ENCODE assay signal across 21 cellular contexts in genomic region chr1:221573727-221574126, GRCh38.
DNase-seq lines count a peak whose midpoint lies in the region; ATAC-seq and TF ChIP-seq lines count a peak whose summit lies in the region.
"Had no signal": no experiment of that assay in that cellular context is flagged by ENCODE, and none has a peak within 500 bp of the region (broad histone marks: within the 10 kb centered on the region; RNA-seq: fewer than 3 reads in every experiment).

No MANE protein-coding gene starts in this region.

- TF ChIP-seq CTCF in thyroid gland (IDR thresholded peaks at IDR 0.05), result no peak
- TF ChIP-seq CTCF in suprapubic skin (IDR thresholded peaks at IDR 0.05), result no peak

- H3K36me3 ChIP-seq in SJCRH30, result no peaks in the 10 kb centered on the region
- H3K36me3 ChIP-seq in thyroid gland, result no peaks in the 10 kb centered on the region
- H3K36me3 ChIP-seq in suprapubic skin, result no peaks in the 10 kb centered on the region

- peak; percentile 31 for DNase-seq in NCI-H82 (lab: John Stamatoyannopoulos, UW)
- DNase-seq in NCI-H82 treated with DMSO at 0.1 percent for 48 hours (lab: John Stamatoyannopoulos, UW; ENCODE audit: unreplicated experiment), result no peak
- peak; percentile 60 to 87 for DNase-seq in SJCRH30
- DNase-seq in right cardiac atrium, result peak; percentile 41 to 77 (median 74)
- peak; percentile 11 to 17 for DNase-seq in thyroid gland
- no peak for DNase-seq in SIG-M5 (lab: John Stamatoyannopoulos, UW)
- DNase-seq in suprapubic skin (ENCODE audit: low spot score in 2 of 2), result no peak
- DNase-seq in AG08396 (ENCODE audit: low spot score), result no peak
- DNase-seq: activated CD4-positive, alpha-beta memory T cell treated with anti-CD3 and anti-CD28 coated beads for 36 hours; activated naive CD4-positive, alpha-beta T cell treated with Interleukin-2 at 50 U/mL for 16 hours; anterior cingulate cortex; effector memory CD8-positive, alpha-beta T cell; islet precursor cell; MM.1S; naive B cell; NCI-H1694; NCI-H510A; stimulated activated naive CD8-positive, alpha-beta T cell treated with anti-CD3 and anti-CD28 coated beads, Interleukin-15, amount 100 ng/mL, for 72 hours; T-helper 2 cell had no signal

- ATAC-seq in right cardiac atrium, result peak; percentile 76 to 78
- ATAC-seq: A549; effector memory CD8-positive, alpha-beta T cell; stimulated activated naive CD8-positive, alpha-beta T cell treated with anti-CD3 and anti-CD28 coated beads, Interleukin-15, amount 100 ng/mL, for 72 hours; WTC11 had no signal

- intact Hi-C loops in right cardiac atrium (cut with DNase I), result no loop called here
- intact Hi-C loops in thyroid gland (cut with DNase I), result no loop called here

- TF ChIP-seq POLR2A in thyroid gland (IDR thresholded peaks at IDR 0.05), result no peak
- no peak for TF ChIP-seq POLR2A in suprapubic skin (IDR thresholded peaks at IDR 0.05)

- H3K4me3 ChIP-seq in SJCRH30 (no peak overlapping the region), right cardiac atrium (ENCODE audit: low read length) (no peak overlapping the region), thyroid gland (replicated peaks in 1 of 3) (no peak overlapping the region), suprapubic skin (no peak overlapping the region)
- H3K4me3 ChIP-seq: A549 had no signal

- H3K9me3 ChIP-seq in SJCRH30 (replicated peaks) (no peaks in the 10 kb centered on the region), right cardiac atrium (ENCODE audit: control insufficient read depth, low read length) (no peaks in the 10 kb centered on the region), thyroid gland (no peaks in the 10 kb centered on the region), suprapubic skin (peaks cover 6% of the 10 kb centered on the region)

- H3K27ac ChIP-seq in SJCRH30 (no peak overlapping the region), right cardiac atrium (ENCODE audit: low read length) (no peak overlapping the region), thyroid gland (no peak overlapping the region), suprapubic skin (no peak overlapping the region)
- H3K27ac ChIP-seq: A549 had no signal

- H3K4me1 ChIP-seq in SJCRH30, result peaks cover 8% of the 10 kb centered on the region; the same call in 1 of the 2 replicates
- no peaks in the 10 kb centered on the region for H3K4me1 ChIP-seq in right cardiac atrium (ENCODE audit: control insufficient read depth, insufficient read depth, low read length)
- H3K4me1 ChIP-seq in thyroid gland, result no peaks in the 10 kb centered on the region
- peaks cover 8% of the 10 kb centered on the region for H3K4me1 ChIP-seq in suprapubic skin
- H3K4me1 ChIP-seq: A549 had no signal

- TF ChIP-seq EP300 in suprapubic skin (IDR thresholded peaks at IDR 0.05), result no peak

- 22% methylated on average over 5 of the region's 5 CpGs for WGBS in right cardiac atrium
- WGBS in thyroid gland, 2 donors, result 68 to 71% methylated on average over 5 of the region's 5 CpGs
- 24% methylated on average over 5 of the region's 5 CpGs for WGBS in suprapubic skin

- H3K27me3 ChIP-seq in SJCRH30 (no peaks in the 10 kb centered on the region), right cardiac atrium (ENCODE audit: control insufficient read depth, insufficient read depth) (no peaks in the 10 kb centered on the region), thyroid gland (no peaks in the 10 kb centered on the region), suprapubic skin (no peaks in the 10 kb centered on the region)

Comparison
In these comparisons a context has a peak if more than half of its experiments do, and no peak if none do; other contexts are left out.
1. DNase-seq: peak in NCI-H82 (single experiment), SJCRH30 (2 of 2), right cardiac atrium (3 of 3) and thyroid gland (2 of 2); none in NCI-H82 treated with DMSO at 0.1 percent for 48 hours (single experiment), SIG-M5 (single experiment), suprapubic skin (0 of 2) and AG08396 (single experiment).